ENCODE assay signal across 1 cellular context in the genomic region with DNA sequence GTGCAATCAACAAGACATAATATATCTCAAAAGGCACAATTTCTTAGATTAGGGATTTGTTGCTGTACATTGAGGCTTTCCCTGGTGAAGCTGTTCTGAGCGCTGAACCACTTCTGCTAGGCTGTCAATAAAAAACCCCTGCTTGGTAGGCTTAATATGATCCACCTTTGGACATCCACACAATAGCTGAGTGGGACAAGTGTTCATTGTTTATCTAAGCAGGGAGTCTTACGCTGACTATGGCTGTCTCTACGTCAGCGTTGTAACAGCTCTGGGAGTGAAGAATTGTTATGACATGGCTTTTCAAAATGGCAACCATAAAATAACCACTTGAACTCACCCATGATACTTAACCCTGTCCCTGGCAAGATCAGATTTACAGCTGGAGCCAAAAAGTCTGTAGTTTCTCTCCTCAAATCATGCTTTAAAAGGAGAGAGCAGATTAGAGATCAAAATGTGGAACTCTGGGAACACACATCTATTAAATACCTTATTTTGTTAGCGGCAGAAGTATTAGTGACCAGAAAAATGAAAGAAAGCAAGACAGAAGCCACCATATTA.
TF ChIP-seq lines count a peak whose summit lies in the region.

No MANE protein-coding gene starts in this region.

TF ChIP-seq in HepG2, 621 proteins besides CTCF, POLR2A, EP300 and RAD21 (continued from another document):
- TF ChIP-seq, protein P1, sequence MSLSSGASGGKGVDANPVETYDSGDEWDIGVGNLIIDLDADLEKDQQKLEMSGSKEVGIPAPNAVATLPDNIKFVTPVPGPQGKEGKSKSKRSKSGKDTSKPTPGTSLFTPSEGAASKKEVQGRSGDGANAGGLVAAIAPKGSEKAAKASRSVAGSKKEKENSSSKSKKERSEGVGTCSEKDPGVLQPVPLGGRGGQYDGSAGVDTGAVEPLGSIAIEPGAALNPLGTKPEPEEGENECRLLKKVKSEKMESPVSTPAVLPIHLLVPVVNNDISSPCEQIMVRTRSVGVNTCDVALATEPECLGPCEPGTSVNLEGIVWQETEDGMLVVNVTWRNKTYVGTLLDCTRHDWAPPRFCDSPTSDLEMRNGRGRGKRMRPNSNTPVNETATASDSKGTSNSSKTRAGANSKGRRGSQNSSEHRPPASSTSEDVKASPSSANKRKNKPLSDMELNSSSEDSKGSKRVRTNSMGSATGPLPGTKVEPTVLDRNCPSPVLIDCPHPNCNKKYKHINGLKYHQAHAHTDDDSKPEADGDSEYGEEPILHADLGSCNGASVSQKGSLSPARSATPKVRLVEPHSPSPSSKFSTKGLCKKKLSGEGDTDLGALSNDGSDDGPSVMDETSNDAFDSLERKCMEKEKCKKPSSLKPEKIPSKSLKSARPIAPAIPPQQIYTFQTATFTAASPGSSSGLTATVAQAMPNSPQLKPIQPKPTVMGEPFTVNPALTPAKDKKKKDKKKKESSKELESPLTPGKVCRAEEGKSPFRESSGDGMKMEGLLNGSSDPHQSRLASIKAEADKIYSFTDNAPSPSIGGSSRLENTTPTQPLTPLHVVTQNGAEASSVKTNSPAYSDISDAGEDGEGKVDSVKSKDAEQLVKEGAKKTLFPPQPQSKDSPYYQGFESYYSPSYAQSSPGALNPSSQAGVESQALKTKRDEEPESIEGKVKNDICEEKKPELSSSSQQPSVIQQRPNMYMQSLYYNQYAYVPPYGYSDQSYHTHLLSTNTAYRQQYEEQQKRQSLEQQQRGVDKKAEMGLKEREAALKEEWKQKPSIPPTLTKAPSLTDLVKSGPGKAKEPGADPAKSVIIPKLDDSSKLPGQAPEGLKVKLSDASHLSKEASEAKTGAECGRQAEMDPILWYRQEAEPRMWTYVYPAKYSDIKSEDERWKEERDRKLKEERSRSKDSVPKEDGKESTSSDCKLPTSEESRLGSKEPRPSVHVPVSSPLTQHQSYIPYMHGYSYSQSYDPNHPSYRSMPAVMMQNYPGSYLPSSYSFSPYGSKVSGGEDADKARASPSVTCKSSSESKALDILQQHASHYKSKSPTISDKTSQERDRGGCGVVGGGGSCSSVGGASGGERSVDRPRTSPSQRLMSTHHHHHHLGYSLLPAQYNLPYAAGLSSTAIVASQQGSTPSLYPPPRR (CRISPR knock-in tag; IDR thresholded peaks at IDR 0.05; ENCODE audit: borderline replicate concordance) = no peak
- TF ChIP-seq ZNF224 (CRISPR knock-in tag; IDR thresholded peaks at IDR 0.05) (no peak), ZNF746 (CRISPR knock-in tag; IDR thresholded peaks at IDR 0.05) (no peak), ATF7 (IDR thresholded peaks at IDR 0.05) (no peak), ATF7 (CRISPR knock-in tag; IDR thresholded peaks at IDR 0.05) (no peak), NBN (conservative IDR thresholded peaks at IDR 0.05) (no peak), FOXJ3 (CRISPR knock-in tag; IDR thresholded peaks at IDR 0.05; ENCODE audit: borderline replicate concordance) (no peak), ZC3H13 (CRISPR knock-in tag; IDR thresholded peaks at IDR 0.05) (no peak)
- TF ChIP-seq, protein P2, sequence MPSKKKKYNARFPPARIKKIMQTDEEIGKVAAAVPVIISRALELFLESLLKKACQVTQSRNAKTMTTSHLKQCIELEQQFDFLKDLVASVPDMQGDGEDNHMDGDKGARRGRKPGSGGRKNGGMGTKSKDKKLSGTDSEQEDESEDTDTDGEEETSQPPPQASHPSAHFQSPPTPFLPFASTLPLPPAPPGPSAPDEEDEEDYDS (CRISPR knock-in tag; IDR thresholded peaks at IDR 0.05) = no peak
